ENCODE assay signal across 13 cellular contexts in genomic region chr1:185936641-185937040, GRCh38.
DNase-seq lines count a peak whose midpoint lies in the region; ATAC-seq and TF ChIP-seq lines count a peak whose summit lies in the region.
"Had no signal": no experiment of that assay in that cellular context is flagged by ENCODE, and none has a peak within 500 bp of the region (broad histone marks: within the 10 kb centered on the region; RNA-seq: fewer than 3 reads in every experiment).

No MANE protein-coding gene starts in this region.

- POLR2A ChIA-PET in WTC11 (lab: Charles Lee), result no interaction called here

- 0 out of 2 replicates have a peak overlapping the region, but pooled peaks have one; percentile 1 for H3K27ac Mint-ChIP-seq in WTC11

- ATAC-seq in WTC11 (no peak), GM19467 (IDR thresholded peaks at IDR 0.05; ENCODE audit: unreplicated experiment) (no peak)
- ATAC-seq: A549 had no signal

- H3K4me3 Mint-ChIP-seq in WTC11, result no peak overlapping the region

- no peaks in the 10 kb centered on the region for H3K27me3 Mint-ChIP-seq in WTC11 (ENCODE audit: low read depth)

- H3K9me3 Mint-ChIP-seq in WTC11, result peaks cover 22% of the 10 kb centered on the region

- H3K36me3 Mint-ChIP-seq in WTC11, result peaks cover 20% of the 10 kb centered on the region

- DNase-seq in Ammon's horn (ENCODE audit: low spot score), result peak; percentile 64
- DNase-seq in NCI-H1694 treated with DMSO at 0.1 percent for 48 hours (lab: John Stamatoyannopoulos, UW), result peak; percentile 92
- no peak for DNase-seq in WTC11 (ENCODE audit: low spot score)
- DNase-seq in inferior parietal cortex (ENCODE audit: extremely low spot score), result peak; percentile 16
- no peak for DNase-seq in ecto neural progenitor cell (ENCODE audit: low spot score)
- DNase-seq in NCI-H345 (lab: John Stamatoyannopoulos, UW), result no peak
- DNase-seq in NOMO-1 treated with DMSO at 0.1 percent for 48 hours (lab: John Stamatoyannopoulos, UW; ENCODE audit: unreplicated experiment), result no peak
- DNase-seq: GOT3, KBM-7, NCI-H187, NCI-H524 treated with DMSO at 0.1 percent for 48 hours had no signal

- CTCF ChIA-PET in WTC11 (lab: Charles Lee), result no interaction called here

- peaks cover 34% of the 10 kb centered on the region for H3K4me1 Mint-ChIP-seq in WTC11

- TF ChIP-seq CTCF in WTC11 (IDR thresholded peaks at IDR 0.05), result no peak

TF ChIP-seq in WTC11, 78 proteins besides CTCF, POLR2A, EP300 and RAD21:
- no peak for TF ChIP-seq CREM (CRISPR knock-in tag; IDR thresholded peaks at IDR 0.05)
- no peak for TF ChIP-seq E2F4 (CRISPR knock-in tag; IDR thresholded peaks at IDR 0.05; ENCODE audit: borderline replicate concordance, low read depth)
- TF ChIP-seq KAT7 (CRISPR knock-in tag; IDR thresholded peaks at IDR 0.05; ENCODE audit: borderline replicate concordance), result no peak
- TF ChIP-seq ZNF671 (CRISPR knock-in tag; IDR thresholded peaks at IDR 0.05), result no peak
- TF ChIP-seq PRDM15 (CRISPR knock-in tag; IDR thresholded peaks at IDR 0.05), result no peak

Comparison
In these comparisons a context has a peak if more than half of its experiments do, and no peak if none do; other contexts are left out.
1. DNase-seq: peak in Ammon's horn (single experiment), NCI-H1694 treated with DMSO at 0.1 percent for 48 hours (single experiment) and inferior parietal cortex (single experiment); none in WTC11 (single experiment), ecto neural progenitor cell (single experiment), NCI-H345 (single experiment) and NOMO-1 treated with DMSO at 0.1 percent for 48 hours (single experiment).